Comparison of ENCODE assay signal across 12 cellular contexts in the genomic region with DNA sequence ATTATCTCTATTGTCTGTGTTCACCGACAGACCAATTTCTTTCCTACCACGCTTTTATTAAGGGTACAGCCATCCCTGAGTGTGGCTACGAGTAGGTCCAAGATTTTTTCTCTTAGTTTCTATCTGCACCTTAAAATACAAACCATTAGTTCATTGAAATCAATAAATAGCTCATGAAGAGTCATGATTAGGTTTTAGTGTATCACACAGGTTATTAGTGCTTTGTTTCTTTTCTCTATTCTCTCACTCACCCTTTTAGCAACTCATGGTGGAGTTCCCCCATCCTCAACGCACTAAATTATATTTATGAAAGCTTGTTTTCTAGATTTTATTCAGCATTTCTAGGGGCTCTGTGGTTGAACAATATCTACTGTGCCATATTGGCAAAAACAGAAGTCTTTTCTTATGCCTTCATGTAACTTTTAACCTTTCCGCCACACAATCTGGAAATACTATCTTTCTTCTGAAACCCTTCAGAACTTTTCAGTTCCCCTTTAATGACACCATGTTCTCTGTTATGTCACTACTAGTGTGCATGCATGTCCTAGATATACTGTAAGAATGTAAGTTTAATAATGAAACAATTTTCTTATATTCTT.
DNase-seq lines count a peak whose midpoint lies in the region; ATAC-seq lines count a peak whose summit lies in the region.
"Had no signal": no experiment of that assay in that cellular context is flagged by ENCODE, and none has a peak within 500 bp of the region (broad histone marks: within the 10 kb centered on the region; RNA-seq: fewer than 3 reads in every experiment).

No MANE protein-coding gene starts in this region.

- ATAC-seq in GM18498 (IDR thresholded peaks at IDR 0.05; ENCODE audit: unreplicated experiment) (peak; percentile 97), GM19452 (IDR thresholded peaks at IDR 0.05; ENCODE audit: unreplicated experiment) (peak; percentile 93), HG02763 (IDR thresholded peaks at IDR 0.05; ENCODE audit: unreplicated experiment) (peak; percentile 96), HG03432 (IDR thresholded peaks at IDR 0.05; ENCODE audit: unreplicated experiment) (peak; percentile 98)

- DNase-seq in NCI-H2029 (lab: John Stamatoyannopoulos, UW) (no peak), amygdala (lab: John Stamatoyannopoulos, UW) (no peak), GDM1 (lab: John Stamatoyannopoulos, UW) (no peak)
- no peak for DNase-seq in effector CD8-positive, alpha-beta T cell (lab: John Stamatoyannopoulos, UW)
- DNase-seq: DMS79; hippocampal formation; KBM-7; stimulated activated CD4-positive, alpha-beta T cell treated with anti-CD3 and anti-CD28 coated beads, Interleukin-1b, Interleukin-23, amount 100 ng/mL, for 48 hours had no signal
